In genomic region chr17:37213927-37214326, GRCh38 we compare ENCODE assay signal across 30 cellular contexts.
"Had no signal": no experiment of that assay in that cellular context is flagged by ENCODE, and none has a peak within 500 bp of the region (broad histone marks: within the 10 kb centered on the region; RNA-seq: fewer than 3 reads in every experiment).

No MANE protein-coding gene starts in this region.

- H3K27ac ChIP-seq: brain microvascular endothelial cell, esophagus muscularis mucosa, foreskin keratinocyte, gastrocnemius medialis, heart left ventricle, WERI-Rb-1 had no signal

- H3K9me3 Mint-ChIP-seq: activated CD4-positive, alpha-beta memory T cell treated with anti-CD3 and anti-CD28 coated beads, Interleukin-2, amount 10 ng/mL, durations not matched to agents 7 days and 5 days; activated CD4-positive, alpha-beta T cell treated with anti-CD3 and anti-CD28 coated beads, Interleukin-2, amount 10 ng/mL, durations not matched to agents 7 days and 5 days; activated T-cell treated with anti-CD3 and anti-CD28 coated beads, Interleukin-2, amount 50 U/mL, for 24 hours; activated T-cell treated with anti-CD3 and anti-CD28 coated beads, Interleukin-2, amount 50 U/mL, for 72 hours; effector memory CD8-positive, alpha-beta T cell; T-helper 1 cell treated with Interleukin-12 subunit alpha and Interleukin-12 subunit beta and Interleukin-4 antibody, amounts not matched to agents 30 μg/mL and 1 μg/mL, for 36 hours had no signal

- H3K4me3 ChIP-seq: esophagus muscularis mucosa, gastrocnemius medialis, heart left ventricle had no signal

- H3K4me1 ChIP-seq: esophagus muscularis mucosa, foreskin keratinocyte, gastrocnemius medialis had no signal

- H3K27me3 ChIP-seq: brain microvascular endothelial cell, esophagus muscularis mucosa, foreskin keratinocyte, gastrocnemius medialis, heart left ventricle had no signal

- H3K4me3 Mint-ChIP-seq: activated CD4-positive, alpha-beta memory T cell treated with anti-CD3 and anti-CD28 coated beads, Interleukin-2, amount 10 ng/mL, durations not matched to agents 7 days and 5 days; activated CD4-positive, alpha-beta T cell treated with anti-CD3 and anti-CD28 coated beads, Interleukin-2, amount 10 ng/mL, durations not matched to agents 7 days and 5 days; activated naive CD8-positive, alpha-beta T cell; activated T-cell treated with anti-CD3 and anti-CD28 coated beads, Interleukin-2, amount 50 U/mL, for 24 hours; activated T-cell treated with anti-CD3 and anti-CD28 coated beads, Interleukin-2, amount 50 U/mL, for 72 hours; effector memory CD8-positive, alpha-beta T cell; T-helper 1 cell treated with Interleukin-12 subunit alpha and Interleukin-12 subunit beta and Interleukin-4 antibody, amounts not matched to agents 30 μg/mL and 1 μg/mL, for 36 hours had no signal

- ATAC-seq: activated T-cell treated with anti-CD3 and anti-CD28 coated beads, Interleukin-2, amount 50 U/mL, for 72 hours; effector memory CD8-positive, alpha-beta T cell; foreskin keratinocyte; gastrocnemius medialis had no signal

- DNase-seq: activated CD4-positive, alpha-beta memory T cell treated with anti-CD3 and anti-CD28 coated beads, Interleukin-2, amount 10 ng/mL, durations not matched to agents 7 days and 5 days; activated CD4-positive, alpha-beta T cell treated with anti-CD3 and anti-CD28 coated beads for 1 hour; activated CD4-positive, alpha-beta T cell treated with anti-CD3 and anti-CD28 coated beads for 4 hours; activated CD4-positive, alpha-beta T cell treated with anti-CD3 and anti-CD28 coated beads, Interleukin-2, amount 10 ng/mL, durations not matched to agents 7 days and 5 days; activated CD4-positive, alpha-beta T cell treated with anti-CD3 and anti-CD28 coated beads, Interleukin-2, amount 50 U/mL, for 4 hours; activated CD4-positive, CD25-positive, alpha-beta regulatory T cell; activated CD8-positive, alpha-beta memory T cell treated with anti-CD3 and anti-CD28 coated beads, Interleukin-2, amount 50 U/mL, for 48 hours; activated gamma-delta T cell treated with Interleukin-2 at 50 U/mL for 16 hours; activated naive CD4-positive, alpha-beta T cell treated with anti-CD3 and anti-CD28 coated beads, Interleukin-2, amount 50 U/mL, for 16 hours; activated naive CD4-positive, alpha-beta T cell treated with Interleukin-2 at 50 U/mL for 16 hours; activated T-cell treated with anti-CD3 and anti-CD28 coated beads for 4 hours; activated T-cell treated with anti-CD3 and anti-CD28 coated beads, Interleukin-2, amount 50 U/mL, for 24 hours; activated T-cell treated with anti-CD3 and anti-CD28 coated beads, Interleukin-2, amount 50 U/mL, for 72 hours; amniotic stem cell; brain microvascular endothelial cell; caudate nucleus; cortex of kidney; dermis blood vessel endothelial cell; effector CD4-positive, alpha-beta T cell; effector memory CD8-positive, alpha-beta T cell; erythroblast; foreskin keratinocyte; gastrocnemius medialis; glutamatergic neuron; heart left ventricle; T1000; WERI-Rb-1 had no signal

- H3K27me3 Mint-ChIP-seq: activated CD4-positive, alpha-beta memory T cell treated with anti-CD3 and anti-CD28 coated beads, Interleukin-2, amount 10 ng/mL, durations not matched to agents 7 days and 5 days; activated CD4-positive, alpha-beta T cell treated with anti-CD3 and anti-CD28 coated beads, Interleukin-2, amount 10 ng/mL, durations not matched to agents 7 days and 5 days; activated naive CD8-positive, alpha-beta T cell; activated T-cell treated with anti-CD3 and anti-CD28 coated beads, Interleukin-2, amount 50 U/mL, for 24 hours; effector memory CD8-positive, alpha-beta T cell had no signal

- H3K9me3 ChIP-seq: esophagus muscularis mucosa, gastrocnemius medialis, heart left ventricle had no signal

- H3K4me1 Mint-ChIP-seq: activated CD4-positive, alpha-beta memory T cell treated with anti-CD3 and anti-CD28 coated beads, Interleukin-2, amount 10 ng/mL, durations not matched to agents 7 days and 5 days had no signal

- H3K27ac Mint-ChIP-seq: activated CD4-positive, alpha-beta memory T cell treated with anti-CD3 and anti-CD28 coated beads, Interleukin-2, amount 10 ng/mL, durations not matched to agents 7 days and 5 days; activated CD4-positive, alpha-beta T cell treated with anti-CD3 and anti-CD28 coated beads, Interleukin-2, amount 10 ng/mL, durations not matched to agents 7 days and 5 days; activated naive CD8-positive, alpha-beta T cell; activated T-cell treated with anti-CD3 and anti-CD28 coated beads, Interleukin-2, amount 50 U/mL, for 24 hours; activated T-cell treated with anti-CD3 and anti-CD28 coated beads, Interleukin-2, amount 50 U/mL, for 72 hours; effector memory CD8-positive, alpha-beta T cell; T-helper 1 cell treated with Interleukin-12 subunit alpha and Interleukin-12 subunit beta and Interleukin-4 antibody, amounts not matched to agents 30 μg/mL and 1 μg/mL, for 36 hours had no signal
